ENCODE assay signal across 20 cellular contexts in genomic region chr6:5832621-5833107, GRCh38.
DNase-seq lines count a peak whose midpoint lies in the region; ATAC-seq and TF ChIP-seq lines count a peak whose summit lies in the region.
"Had no signal": no experiment of that assay in that cellular context is flagged by ENCODE, and none has a peak within 500 bp of the region (broad histone marks: within the 10 kb centered on the region; RNA-seq: fewer than 3 reads in every experiment).

No MANE protein-coding gene starts in this region.

- H3K4me3 ChIP-seq in Jurkat, Clone E6-1 (ENCODE audit: low read length): no peak overlapping the region
- H3K4me3 ChIP-seq: esophagus squamous epithelium, left ventricle myocardium inferior had no signal

- no peaks in the 10 kb centered on the region for H3K9me3 Mint-ChIP-seq in activated naive CD4-positive, alpha-beta T cell treated with anti-CD3 and anti-CD28 coated beads for 36 hours
- H3K9me3 Mint-ChIP-seq in activated T-helper 2 cell treated with anti-CD3 and anti-CD28 coated beads, Interferon-gamma antibody, Interleukin-2, Interleukin-4, amounts not matched to agents 10 μg/mL and 5 μg/mL and 100 μg/mL, durations not matched to agents 14 hours and 24 hours and 36 hours: no peaks in the 10 kb centered on the region
- no peaks in the 10 kb centered on the region for H3K9me3 Mint-ChIP-seq in stimulated activated effector memory CD8-positive, alpha-beta T cell treated with anti-CD3 and anti-CD28 coated beads, Interleukin-12 subunit alpha, Interleukin-12 subunit beta, amount 100 ng/mL, for 72 hours

- no peak for ATAC-seq in stimulated activated effector memory CD8-positive, alpha-beta T cell treated with anti-CD3 and anti-CD28 coated beads, Interleukin-12 subunit alpha, Interleukin-12 subunit beta, amount 100 ng/mL, for 72 hours
- ATAC-seq: WTC11 had no signal

- no peaks in the 10 kb centered on the region for H3K27me3 Mint-ChIP-seq in activated naive CD4-positive, alpha-beta T cell treated with anti-CD3 and anti-CD28 coated beads for 36 hours (ENCODE audit: low read depth)
- no peaks in the 10 kb centered on the region for H3K27me3 Mint-ChIP-seq in activated T-helper 2 cell treated with anti-CD3 and anti-CD28 coated beads, Interferon-gamma antibody, Interleukin-2, Interleukin-4, amounts not matched to agents 10 μg/mL and 5 μg/mL and 100 μg/mL, durations not matched to agents 14 hours and 24 hours and 36 hours (ENCODE audit: low read depth)

- CTCF ChIA-PET in activated naive CD4-positive, alpha-beta T cell treated with anti-CD3 and anti-CD28 coated beads for 36 hours (lab: Charles Lee): interaction anchor here (0.6 to 1.4 kb wide), 3 partner anchors 62 to 930 kb away, joined by 3 to 4 read pairs (median 3); no protein-coding TSS in a partner anchor

- in situ Hi-C loops in GM13976 (cut with MboI; ENCODE audit: low sequenced_read_pairs, unreplicated experiment): no loop called here

- no peaks in the 10 kb centered on the region for H3K36me3 Mint-ChIP-seq in activated naive CD4-positive, alpha-beta T cell treated with anti-CD3 and anti-CD28 coated beads for 36 hours (ENCODE audit: low read depth)
- H3K36me3 Mint-ChIP-seq in activated T-helper 2 cell treated with anti-CD3 and anti-CD28 coated beads, Interferon-gamma antibody, Interleukin-2, Interleukin-4, amounts not matched to agents 10 μg/mL and 5 μg/mL and 100 μg/mL, durations not matched to agents 14 hours and 24 hours and 36 hours (ENCODE audit: low read depth): no peaks in the 10 kb centered on the region
- no peaks in the 10 kb centered on the region for H3K36me3 Mint-ChIP-seq in stimulated activated effector memory CD8-positive, alpha-beta T cell treated with anti-CD3 and anti-CD28 coated beads, Interleukin-12 subunit alpha, Interleukin-12 subunit beta, amount 100 ng/mL, for 72 hours

- peak overlapping the region; percentile 70 for H3K27ac Mint-ChIP-seq in activated naive CD4-positive, alpha-beta T cell treated with anti-CD3 and anti-CD28 coated beads for 36 hours
- peak overlapping the region; percentile 83 for H3K27ac Mint-ChIP-seq in activated T-helper 2 cell treated with anti-CD3 and anti-CD28 coated beads, Interferon-gamma antibody, Interleukin-2, Interleukin-4, amounts not matched to agents 10 μg/mL and 5 μg/mL and 100 μg/mL, durations not matched to agents 14 hours and 24 hours and 36 hours
- peak overlapping the region; percentile 94 for H3K27ac Mint-ChIP-seq in stimulated activated effector memory CD8-positive, alpha-beta T cell treated with anti-CD3 and anti-CD28 coated beads, Interleukin-12 subunit alpha, Interleukin-12 subunit beta, amount 100 ng/mL, for 72 hours
- H3K27ac Mint-ChIP-seq: WTC11 had no signal

- peaks cover 44% of the 10 kb centered on the region for H3K4me1 Mint-ChIP-seq in activated naive CD4-positive, alpha-beta T cell treated with anti-CD3 and anti-CD28 coated beads for 36 hours (ENCODE audit: low read depth)
- H3K4me1 Mint-ChIP-seq in activated T-helper 2 cell treated with anti-CD3 and anti-CD28 coated beads, Interferon-gamma antibody, Interleukin-2, Interleukin-4, amounts not matched to agents 10 μg/mL and 5 μg/mL and 100 μg/mL, durations not matched to agents 14 hours and 24 hours and 36 hours (ENCODE audit: low read depth): peaks cover 33% of the 10 kb centered on the region
- peaks cover 38% of the 10 kb centered on the region for H3K4me1 Mint-ChIP-seq in stimulated activated effector memory CD8-positive, alpha-beta T cell treated with anti-CD3 and anti-CD28 coated beads, Interleukin-12 subunit alpha, Interleukin-12 subunit beta, amount 100 ng/mL, for 72 hours

- intact Hi-C loops in activated naive CD4-positive, alpha-beta T cell treated with anti-CD3 and anti-CD28 coated beads for 36 hours (cut with micrococcal nuclease): loop anchor here (5.0 kb wide), 1 partner anchor 175 kb away; the partner anchor contains the start of gene NRN1
- intact Hi-C loops in activated T-helper 2 cell treated with anti-CD3 and anti-CD28 coated beads, Interferon-gamma antibody, Interleukin-2, Interleukin-4, amounts not matched to agents 10 μg/mL and 5 μg/mL and 100 μg/mL, durations not matched to agents 14 hours and 24 hours and 36 hours (cut with micrococcal nuclease): no loop called here

- no peak for DNase-seq in activated naive CD4-positive, alpha-beta T cell treated with anti-CD3 and anti-CD28 coated beads for 36 hours
- no peak for DNase-seq in activated naive CD4-positive, alpha-beta T cell (lab: John Stamatoyannopoulos, UW)
- peak; percentile 97 for DNase-seq in Jurkat, Clone E6-1 (ENCODE audit: low read depth, low spot score)
- no peak for DNase-seq in activated T-helper 2 cell treated with anti-CD3 and anti-CD28 coated beads, Interferon-gamma antibody, Interleukin-2, Interleukin-4, amounts not matched to agents 10 μg/mL and 5 μg/mL and 100 μg/mL, durations not matched to agents 14 hours and 24 hours and 36 hours (ENCODE audit: low spot score)
- no peak for DNase-seq in stimulated activated effector memory CD8-positive, alpha-beta T cell treated with anti-CD3 and anti-CD28 coated beads, Interleukin-12 subunit alpha, Interleukin-12 subunit beta, amount 100 ng/mL, for 72 hours (ENCODE audit: low spot score in 2 of 2)
- DNase-seq in GM13976 (ENCODE audit: low spot score): no peak
- DNase-seq in hippocampal formation (lab: John Stamatoyannopoulos, UW): no peak
- no peak for DNase-seq in NCI-H2029 (lab: John Stamatoyannopoulos, UW)
- DNase-seq: activated CD8-positive, alpha-beta memory T cell treated with anti-CD3 and anti-CD28 coated beads, Interleukin-2, amount 50 U/mL, for 4 hours; COR-L47; esophagus squamous epithelium; HCEC 1CT; left ventricle myocardium inferior; NCI-H1048; NCI-H2081; occipital lobe; stimulated activated CD4-positive, alpha-beta T cell treated with anti-CD3 and anti-CD28 coated beads, Interleukin-15, amount 100 ng/mL, for 24 hours; stimulated activated naive CD4-positive, alpha-beta T cell; SW 1271 had no signal

- TF ChIP-seq CTCF in GM13976 (IDR thresholded peaks at IDR 0.05; ENCODE audit: borderline replicate concordance, control extremely low read depth, extremely low read depth, insufficient read depth, missing control alignments): no peak

- no peak overlapping the region for H3K4me3 Mint-ChIP-seq in activated naive CD4-positive, alpha-beta T cell treated with anti-CD3 and anti-CD28 coated beads for 36 hours
- no peak overlapping the region for H3K4me3 Mint-ChIP-seq in activated T-helper 2 cell treated with anti-CD3 and anti-CD28 coated beads, Interferon-gamma antibody, Interleukin-2, Interleukin-4, amounts not matched to agents 10 μg/mL and 5 μg/mL and 100 μg/mL, durations not matched to agents 14 hours and 24 hours and 36 hours (ENCODE audit: low read depth)
- no peak overlapping the region for H3K4me3 Mint-ChIP-seq in stimulated activated effector memory CD8-positive, alpha-beta T cell treated with anti-CD3 and anti-CD28 coated beads, Interleukin-12 subunit alpha, Interleukin-12 subunit beta, amount 100 ng/mL, for 72 hours
- H3K4me3 Mint-ChIP-seq: WTC11 had no signal
